ENCODE assay signal across 28 cellular contexts in the genomic region with DNA sequence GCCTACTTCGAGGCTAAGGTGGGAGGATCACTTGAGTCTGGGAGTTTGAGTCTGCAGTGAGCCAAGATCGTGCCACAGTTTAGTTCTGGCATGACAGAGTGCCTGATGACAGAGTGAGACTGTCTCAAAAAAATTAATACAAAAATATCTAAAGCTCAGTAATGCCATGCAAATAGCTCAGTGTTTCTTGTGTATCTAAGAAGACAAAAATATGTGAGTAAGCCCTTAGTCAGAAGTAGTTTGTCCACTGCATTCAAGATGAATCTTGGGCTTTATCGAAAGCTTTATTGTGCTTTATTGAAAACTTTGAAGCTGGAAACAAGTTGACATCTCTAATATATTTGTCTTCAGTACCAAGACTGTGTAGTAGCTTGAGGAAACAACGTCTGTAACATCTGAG.
"Had no signal": no experiment of that assay in that cellular context is flagged by ENCODE, and none has a peak within 500 bp of the region (broad histone marks: within the 10 kb centered on the region; RNA-seq: fewer than 3 reads in every experiment).

No MANE protein-coding gene starts in this region.

- H3K4me1 ChIP-seq: adrenal gland, body of pancreas, gastrocnemius medialis, left lung, lower lobe of right lung, tibial nerve had no signal

- H3K27ac ChIP-seq: adrenal gland, body of pancreas, coronary artery, dorsolateral prefrontal cortex, gastrocnemius medialis, left lung, lower lobe of right lung, tibial nerve, VCaP had no signal

- DNase-seq: activated CD4-positive, alpha-beta T cell treated with anti-CD3 and anti-CD28 coated beads for 48 hours; activated CD4-positive, alpha-beta T cell treated with anti-CD3 and anti-CD28 coated beads, Interleukin-2, amount 50 U/mL, for 48 hours; activated CD8-positive, alpha-beta memory T cell treated with anti-CD3 and anti-CD28 coated beads, Interleukin-2, amount 50 U/mL, for 4 hours; activated effector memory CD4-positive, alpha-beta T cell treated with anti-CD3 and anti-CD28 coated beads, Interleukin-2, amount 50 U/mL, for 16 hours; activated naive CD4-positive, alpha-beta T cell treated with anti-CD3 and anti-CD28 coated beads for 36 hours; activated naive CD8-positive, alpha-beta T cell treated with anti-CD3 and anti-CD28 coated beads for 36 hours; activated T-cell treated with anti-CD3 and anti-CD28 coated beads, Interleukin-2, amount 50 U/mL, for 1 hour; adrenal gland; aorta; body of pancreas; dorsolateral prefrontal cortex; effector memory CD8-positive, alpha-beta T cell; gastrocnemius medialis; glutamatergic neuron; left lung; lower lobe of right lung; mucosa of descending colon; posterior cingulate gyrus; right cardiac atrium; stimulated activated CD4-positive, alpha-beta T cell treated with anti-CD3 and anti-CD28 coated beads, Interleukin-15, amount 100 ng/mL, for 24 hours; stimulated activated CD4-positive, alpha-beta T cell treated with anti-CD3 and anti-CD28 coated beads, Interleukin-2, amount 100 ng/mL, for 24 hours; stimulated activated naive CD4-positive, alpha-beta T cell; T-helper 1 cell had no signal

- H3K36me3 ChIP-seq: adrenal gland, gastrocnemius medialis, left lung, lower lobe of right lung, tibial nerve had no signal

- H3K9me3 ChIP-seq: adrenal gland, body of pancreas, gastrocnemius medialis, left lung, lower lobe of right lung, mucosa of descending colon, tibial nerve had no signal

- ATAC-seq: activated CD4-positive, CD25-positive, alpha-beta regulatory T cell treated with anti-CD3 and anti-CD28 coated beads, Interleukin-2, amount 50 U/mL, for 24 hours; body of pancreas; effector memory CD8-positive, alpha-beta T cell; gastrocnemius medialis; left lung; lower lobe of right lung; mucosa of descending colon; natural killer cell treated with Interleukin-12 subunit alpha and Interleukin-12 subunit beta and Interleukin-15 and Interleukin-18, amount 100 ng/mL, for 72 hours; right cardiac atrium had no signal

- H3K27me3 ChIP-seq: body of pancreas, gastrocnemius medialis, tibial nerve had no signal

- H3K4me3 ChIP-seq: adrenal gland, body of pancreas, coronary artery, dorsolateral prefrontal cortex, gastrocnemius medialis, left lung, lower lobe of right lung, mucosa of descending colon, tibial nerve had no signal
